In genomic region chr12:102542816-102543448, GRCh38 we compare ENCODE assay signal across 25 cellular contexts.
DNase-seq lines count a peak whose midpoint lies in the region; ATAC-seq and TF ChIP-seq lines count a peak whose summit lies in the region.
"Had no signal": no experiment of that assay in that cellular context is flagged by ENCODE, and none has a peak within 500 bp of the region (broad histone marks: within the 10 kb centered on the region; RNA-seq: fewer than 3 reads in every experiment).

No MANE protein-coding gene starts in this region.

- peak overlapping the region in 3 of 10 donors; percentile 7 to 56 (median 33) for H3K27ac ChIP-seq in heart right ventricle
- H3K27ac ChIP-seq: HL-60, SJSA1 had no signal

- peaks cover 0 to 6% (median 0%) of the 10 kb centered on the region in 7 donors for H3K27me3 ChIP-seq in heart right ventricle
- H3K27me3 ChIP-seq: BE2C, MG63, SJSA1 had no signal

- no peaks in the 10 kb centered on the region for H3K36me3 Mint-ChIP-seq in nephron (ENCODE audit: low read depth)
- no peaks in the 10 kb centered on the region for H3K36me3 Mint-ChIP-seq in stimulated activated memory B cell treated with anti-CD40 and anti-IgM and Interleukin-4, amounts not matched to agents 10 μg/mL and 1 μg/mL and 100 μg/mL, for 72 hours
- H3K36me3 Mint-ChIP-seq: CD4-positive, CD25-positive, alpha-beta regulatory T cell had no signal

- H3K9me3 ChIP-seq in heart right ventricle: no peaks in the 10 kb centered on the region
- H3K9me3 ChIP-seq: BE2C, MG63, SJSA1 had no signal

- intact Hi-C loops in Right ventricle myocardium superior (cut with DNase I) (no loop called here), cardiac septum (cut with DNase I) (no loop called here), heart right ventricle (cut with DNase I) (no loop called here)

- H3K4me3 ChIP-seq in heart right ventricle: no peak overlapping the region
- H3K4me3 ChIP-seq: MG63, SJSA1 had no signal

- WGBS in heart right ventricle, 2 donors: 51 to 56% methylated on average over 6 of the region's 6 CpGs

- H3K27me3 Mint-ChIP-seq in nephron (ENCODE audit: low read depth): peaks cover 3% of the 10 kb centered on the region
- H3K27me3 Mint-ChIP-seq in stimulated activated memory B cell treated with anti-CD40 and anti-IgM and Interleukin-4, amounts not matched to agents 10 μg/mL and 1 μg/mL and 100 μg/mL, for 72 hours: peaks cover 48% of the 10 kb centered on the region

- no peak overlapping the region for H3K4me3 Mint-ChIP-seq in nephron
- H3K4me3 Mint-ChIP-seq in stimulated activated memory B cell treated with anti-CD40 and anti-IgM and Interleukin-4, amounts not matched to agents 10 μg/mL and 1 μg/mL and 100 μg/mL, for 72 hours: no peak overlapping the region
- H3K4me3 Mint-ChIP-seq: CD4-positive, CD25-positive, alpha-beta regulatory T cell; H9; IgD-negative memory B cell had no signal

- peak overlapping the region in 2 of 3 experiments; percentile 14 to 27 for H3K27ac Mint-ChIP-seq in nephron
- no peak overlapping the region for H3K27ac Mint-ChIP-seq in stimulated activated memory B cell treated with anti-CD40 and anti-IgM and Interleukin-4, amounts not matched to agents 10 μg/mL and 1 μg/mL and 100 μg/mL, for 72 hours
- H3K27ac Mint-ChIP-seq: CD4-positive, CD25-positive, alpha-beta regulatory T cell; IgD-negative memory B cell had no signal

- peak; percentile 42 for DNase-seq in Right ventricle myocardium superior
- DNase-seq in cardiac septum (ENCODE audit: low spot score): no peak
- peak; percentile 8 to 29 for DNase-seq in heart right ventricle
- DNase-seq in hepatic stellate cell (ENCODE audit: low spot score): no peak
- DNase-seq: BE2C, COR-L47, DMS 273 treated with DMSO at 0.1 percent for 48 hours, DND-41, H9, Kasumi-1, MG63, NCI-H1048, NCI-H1436, NCI-H2081 treated with DMSO at 0.1 percent for 48 hours, NCI-H2227 treated with DMSO at 0.1 percent for 48 hours, NCI-H510A treated with DMSO at 0.1 percent for 48 hours, NCI-H774, PC-3 had no signal

- H3K4me1 ChIP-seq in heart right ventricle: peaks cover 0 to 7% (median 0%) of the 10 kb centered on the region in 9 donors
- H3K4me1 ChIP-seq: BE2C had no signal

- no peak for TF ChIP-seq CTCF in heart right ventricle (IDR thresholded peaks at IDR 0.05)
- TF ChIP-seq CTCF in nephron (IDR thresholded peaks at IDR 0.05; ENCODE audit: unreplicated experiment in 3 of 3): no peak

- no peaks in the 10 kb centered on the region for H3K9me3 Mint-ChIP-seq in nephron
- no peaks in the 10 kb centered on the region for H3K9me3 Mint-ChIP-seq in stimulated activated memory B cell treated with anti-CD40 and anti-IgM and Interleukin-4, amounts not matched to agents 10 μg/mL and 1 μg/mL and 100 μg/mL, for 72 hours
- H3K9me3 Mint-ChIP-seq: CD4-positive, CD25-positive, alpha-beta regulatory T cell; H9; IgD-negative memory B cell had no signal

- H3K4me1 Mint-ChIP-seq in nephron: peaks cover 18% of the 10 kb centered on the region
- H3K4me1 Mint-ChIP-seq in stimulated activated memory B cell treated with anti-CD40 and anti-IgM and Interleukin-4, amounts not matched to agents 10 μg/mL and 1 μg/mL and 100 μg/mL, for 72 hours: no peaks in the 10 kb centered on the region
- H3K4me1 Mint-ChIP-seq: CD4-positive, CD25-positive, alpha-beta regulatory T cell had no signal

- ATAC-seq in Right ventricle myocardium superior (ENCODE audit: poor library complexity) (peak; percentile 43), heart right ventricle (peak in 6 of 8 donors; percentile 33 to 88 (median 72)), HG03439 (IDR thresholded peaks at IDR 0.05; ENCODE audit: unreplicated experiment) (no peak)
- no peak for ATAC-seq in stimulated activated memory B cell treated with anti-CD40 and anti-IgM and Interleukin-4, amounts not matched to agents 10 μg/mL and 1 μg/mL and 100 μg/mL, for 72 hours
- ATAC-seq: PC-3 had no signal

- H3K36me3 ChIP-seq in heart right ventricle: no peaks in the 10 kb centered on the region
- H3K36me3 ChIP-seq: BE2C, MG63, SJSA1 had no signal

Comparison
In these comparisons a context has a peak if more than half of its experiments do, and no peak if none do; other contexts are left out.
1. DNase-seq: peak in Right ventricle myocardium superior (single experiment) and heart right ventricle (2 of 2); none in cardiac septum (single experiment) and hepatic stellate cell (single experiment).
2. ATAC-seq: peak in Right ventricle myocardium superior (single experiment) and heart right ventricle (6 of 8); none in stimulated activated memory B cell treated with anti-CD40 and anti-IgM and Interleukin-4, amounts not matched to agents 10 μg/mL and 1 μg/mL and 100 μg/mL, for 72 hours (single experiment) and HG03439 (single experiment).